1 cellular context compared by ENCODE assay signal in the genomic region with DNA sequence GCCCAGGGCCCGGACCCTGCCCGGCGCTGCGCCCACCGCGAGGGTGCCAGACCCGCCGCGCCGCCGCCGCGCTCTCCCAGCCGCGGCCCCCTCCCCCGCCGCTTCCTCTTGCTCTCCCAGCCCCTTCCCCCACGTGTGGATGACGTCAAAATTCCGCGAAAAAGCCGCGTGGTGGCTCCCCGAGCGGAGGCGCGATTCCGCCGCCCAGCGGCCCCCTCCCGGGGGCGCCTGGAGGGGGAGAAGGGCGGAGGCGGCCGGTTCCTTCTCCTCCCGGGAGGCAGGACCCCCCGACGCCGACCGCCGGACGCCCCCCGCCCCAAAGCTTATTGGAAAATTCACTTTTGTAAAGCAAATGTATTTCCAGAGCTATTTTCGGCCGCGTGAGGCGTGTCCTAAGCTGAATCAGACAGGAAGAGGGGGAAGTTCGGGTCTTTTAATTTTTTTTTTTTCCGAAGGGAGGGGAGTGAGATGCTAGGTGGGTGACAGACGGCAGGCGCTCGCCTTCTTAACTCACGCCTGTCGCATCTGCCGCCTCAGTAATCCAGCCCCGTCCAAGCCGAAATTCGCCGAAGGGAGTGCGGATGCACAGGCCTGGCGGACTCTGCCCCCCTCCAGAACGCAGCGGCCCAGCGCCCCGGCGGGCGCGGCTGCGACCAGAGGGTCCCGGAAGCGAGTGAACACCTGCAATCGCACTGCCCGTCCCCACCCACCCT.
A peak's percentile ranks its signal among the peaks of the same experiment; 100 is the strongest.
TF ChIP-seq lines count a peak whose summit lies in the region.

No MANE protein-coding gene starts in this region.

TF ChIP-seq in GM12878, 131 proteins besides CTCF, POLR2A, EP300 and RAD21 (continued from another document and continues in another):
- no peak for TF ChIP-seq CBX3 (IDR thresholded peaks at IDR 0.05; ENCODE audit: borderline replicate concordance, low read depth)
- TF ChIP-seq, protein P1, sequence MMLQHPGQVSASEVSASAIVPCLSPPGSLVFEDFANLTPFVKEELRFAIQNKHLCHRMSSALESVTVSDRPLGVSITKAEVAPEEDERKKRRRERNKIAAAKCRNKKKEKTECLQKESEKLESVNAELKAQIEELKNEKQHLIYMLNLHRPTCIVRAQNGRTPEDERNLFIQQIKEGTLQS (IDR thresholded peaks at IDR 0.05; ENCODE audit: borderline replicate concordance, extremely low read depth, low read depth, low read length), result no peak
- peak; percentile 34; the same call in 1 of the 2 replicates for TF ChIP-seq GABPA (IDR thresholded peaks at IDR 0.05; ENCODE audit: low read depth)
- no peak; the same call in 1 of the 2 replicates for TF ChIP-seq CHD1 (IDR thresholded peaks at IDR 0.05; ENCODE audit: low read depth, low read length)
- peak; percentile 35; the same call in 1 of the 2 replicates for TF ChIP-seq TCF3 (IDR thresholded peaks at IDR 0.05; ENCODE audit: borderline replicate concordance, insufficient read depth, low read depth, low read length)
- TF ChIP-seq, protein P2, sequence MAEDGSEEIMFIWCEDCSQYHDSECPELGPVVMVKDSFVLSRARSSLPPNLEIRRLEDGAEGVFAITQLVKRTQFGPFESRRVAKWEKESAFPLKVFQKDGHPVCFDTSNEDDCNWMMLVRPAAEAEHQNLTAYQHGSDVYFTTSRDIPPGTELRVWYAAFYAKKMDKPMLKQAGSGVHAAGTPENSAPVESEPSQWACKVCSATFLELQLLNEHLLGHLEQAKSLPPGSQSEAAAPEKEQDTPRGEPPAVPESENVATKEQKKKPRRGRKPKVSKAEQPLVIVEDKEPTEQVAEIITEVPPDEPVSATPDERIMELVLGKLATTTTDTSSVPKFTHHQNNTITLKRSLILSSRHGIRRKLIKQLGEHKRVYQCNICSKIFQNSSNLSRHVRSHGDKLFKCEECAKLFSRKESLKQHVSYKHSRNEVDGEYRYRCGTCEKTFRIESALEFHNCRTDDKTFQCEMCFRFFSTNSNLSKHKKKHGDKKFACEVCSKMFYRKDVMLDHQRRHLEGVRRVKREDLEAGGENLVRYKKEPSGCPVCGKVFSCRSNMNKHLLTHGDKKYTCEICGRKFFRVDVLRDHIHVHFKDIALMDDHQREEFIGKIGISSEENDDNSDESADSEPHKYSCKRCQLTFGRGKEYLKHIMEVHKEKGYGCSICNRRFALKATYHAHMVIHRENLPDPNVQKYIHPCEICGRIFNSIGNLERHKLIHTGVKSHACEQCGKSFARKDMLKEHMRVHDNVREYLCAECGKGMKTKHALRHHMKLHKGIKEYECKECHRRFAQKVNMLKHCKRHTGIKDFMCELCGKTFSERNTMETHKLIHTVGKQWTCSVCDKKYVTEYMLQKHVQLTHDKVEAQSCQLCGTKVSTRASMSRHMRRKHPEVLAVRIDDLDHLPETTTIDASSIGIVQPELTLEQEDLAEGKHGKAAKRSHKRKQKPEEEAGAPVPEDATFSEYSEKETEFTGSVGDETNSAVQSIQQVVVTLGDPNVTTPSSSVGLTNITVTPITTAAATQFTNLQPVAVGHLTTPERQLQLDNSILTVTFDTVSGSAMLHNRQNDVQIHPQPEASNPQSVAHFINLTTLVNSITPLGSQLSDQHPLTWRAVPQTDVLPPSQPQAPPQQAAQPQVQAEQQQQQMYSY (CRISPR knock-in tag; IDR thresholded peaks at IDR 0.05), result no peak
- TF ChIP-seq RBBP5 (conservative IDR thresholded peaks at IDR 0.05), result no peak
- TF ChIP-seq, protein P3, sequence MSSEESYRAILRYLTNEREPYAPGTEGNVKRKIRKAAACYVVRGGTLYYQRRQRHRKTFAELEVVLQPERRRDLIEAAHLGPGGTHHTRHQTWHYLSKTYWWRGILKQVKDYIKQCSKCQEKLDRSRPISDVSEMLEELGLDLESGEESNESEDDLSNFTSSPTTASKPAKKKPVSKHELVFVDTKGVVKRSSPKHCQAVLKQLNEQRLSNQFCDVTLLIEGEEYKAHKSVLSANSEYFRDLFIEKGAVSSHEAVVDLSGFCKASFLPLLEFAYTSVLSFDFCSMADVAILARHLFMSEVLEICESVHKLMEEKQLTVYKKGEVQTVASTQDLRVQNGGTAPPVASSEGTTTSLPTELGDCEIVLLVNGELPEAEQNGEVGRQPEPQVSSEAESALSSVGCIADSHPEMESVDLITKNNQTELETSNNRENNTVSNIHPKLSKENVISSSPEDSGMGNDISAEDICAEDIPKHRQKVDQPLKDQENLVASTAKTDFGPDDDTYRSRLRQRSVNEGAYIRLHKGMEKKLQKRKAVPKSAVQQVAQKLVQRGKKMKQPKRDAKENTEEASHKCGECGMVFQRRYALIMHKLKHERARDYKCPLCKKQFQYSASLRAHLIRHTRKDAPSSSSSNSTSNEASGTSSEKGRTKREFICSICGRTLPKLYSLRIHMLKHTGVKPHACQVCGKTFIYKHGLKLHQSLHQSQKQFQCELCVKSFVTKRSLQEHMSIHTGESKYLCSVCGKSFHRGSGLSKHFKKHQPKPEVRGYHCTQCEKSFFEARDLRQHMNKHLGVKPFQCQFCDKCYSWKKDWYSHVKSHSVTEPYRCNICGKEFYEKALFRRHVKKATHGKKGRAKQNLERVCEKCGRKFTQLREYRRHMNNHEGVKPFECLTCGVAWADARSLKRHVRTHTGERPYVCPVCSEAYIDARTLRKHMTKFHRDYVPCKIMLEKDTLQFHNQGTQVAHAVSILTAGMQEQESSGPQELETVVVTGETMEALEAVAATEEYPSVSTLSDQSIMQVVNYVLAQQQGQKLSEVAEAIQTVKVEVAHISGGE (CRISPR knock-in tag; IDR thresholded peaks at IDR 0.05), result no peak
- 0 out of 2 replicates have a peak, but pooled peaks have one; percentile 43 for TF ChIP-seq YY1 (IDR thresholded peaks at IDR 0.05; ENCODE audit: low read depth, low read length)
- peak; percentile 44; the same call in 1 of the 2 replicates for TF ChIP-seq NR2F1 (conservative IDR thresholded peaks at IDR 0.05)
- no peak for TF ChIP-seq SREBF1 (IDR thresholded peaks at IDR 0.05; ENCODE audit: low read length)
- no peak for TF ChIP-seq HDAC2 (IDR thresholded peaks at IDR 0.05)
- TF ChIP-seq CREB1 (IDR thresholded peaks at IDR 0.05; ENCODE audit: low read depth), result peak; percentile 94
- peak; percentile 78 for TF ChIP-seq NBN (IDR thresholded peaks at IDR 0.05)
- TF ChIP-seq RUNX3 (IDR thresholded peaks at IDR 0.05; ENCODE audit: low read length), result peak; percentile 34; the same call in 1 of the 2 replicates
- TF ChIP-seq FOS (IDR thresholded peaks at IDR 0.05; ENCODE audit: borderline replicate concordance, extremely low read depth, insufficient read length), result no peak
- peak in 1 of 2 experiments; percentile 32; a peak in 2 of 4 replicates for TF ChIP-seq ETV6 (conservative IDR thresholded peaks at IDR 0.05 in 1 of 2, IDR thresholded peaks at IDR 0.05 in 1 of 2; ENCODE audit: borderline replicate concordance in 1 of 2, low read depth in 1 of 2)
- TF ChIP-seq STAT3 (IDR thresholded peaks at IDR 0.05; ENCODE audit: low read depth, low read length), result no peak
- TF ChIP-seq NFIC (IDR thresholded peaks at IDR 0.05; ENCODE audit: low read depth, low read length), result no peak
- TF ChIP-seq, protein P4, sequence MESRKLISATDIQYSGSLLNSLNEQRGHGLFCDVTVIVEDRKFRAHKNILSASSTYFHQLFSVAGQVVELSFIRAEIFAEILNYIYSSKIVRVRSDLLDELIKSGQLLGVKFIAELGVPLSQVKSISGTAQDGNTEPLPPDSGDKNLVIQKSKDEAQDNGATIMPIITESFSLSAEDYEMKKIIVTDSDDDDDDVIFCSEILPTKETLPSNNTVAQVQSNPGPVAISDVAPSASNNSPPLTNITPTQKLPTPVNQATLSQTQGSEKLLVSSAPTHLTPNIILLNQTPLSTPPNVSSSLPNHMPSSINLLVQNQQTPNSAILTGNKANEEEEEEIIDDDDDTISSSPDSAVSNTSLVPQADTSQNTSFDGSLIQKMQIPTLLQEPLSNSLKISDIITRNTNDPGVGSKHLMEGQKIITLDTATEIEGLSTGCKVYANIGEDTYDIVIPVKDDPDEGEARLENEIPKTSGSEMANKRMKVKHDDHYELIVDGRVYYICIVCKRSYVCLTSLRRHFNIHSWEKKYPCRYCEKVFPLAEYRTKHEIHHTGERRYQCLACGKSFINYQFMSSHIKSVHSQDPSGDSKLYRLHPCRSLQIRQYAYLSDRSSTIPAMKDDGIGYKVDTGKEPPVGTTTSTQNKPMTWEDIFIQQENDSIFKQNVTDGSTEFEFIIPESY (IDR thresholded peaks at IDR 0.05), result no peak
- TF ChIP-seq, protein P5, sequence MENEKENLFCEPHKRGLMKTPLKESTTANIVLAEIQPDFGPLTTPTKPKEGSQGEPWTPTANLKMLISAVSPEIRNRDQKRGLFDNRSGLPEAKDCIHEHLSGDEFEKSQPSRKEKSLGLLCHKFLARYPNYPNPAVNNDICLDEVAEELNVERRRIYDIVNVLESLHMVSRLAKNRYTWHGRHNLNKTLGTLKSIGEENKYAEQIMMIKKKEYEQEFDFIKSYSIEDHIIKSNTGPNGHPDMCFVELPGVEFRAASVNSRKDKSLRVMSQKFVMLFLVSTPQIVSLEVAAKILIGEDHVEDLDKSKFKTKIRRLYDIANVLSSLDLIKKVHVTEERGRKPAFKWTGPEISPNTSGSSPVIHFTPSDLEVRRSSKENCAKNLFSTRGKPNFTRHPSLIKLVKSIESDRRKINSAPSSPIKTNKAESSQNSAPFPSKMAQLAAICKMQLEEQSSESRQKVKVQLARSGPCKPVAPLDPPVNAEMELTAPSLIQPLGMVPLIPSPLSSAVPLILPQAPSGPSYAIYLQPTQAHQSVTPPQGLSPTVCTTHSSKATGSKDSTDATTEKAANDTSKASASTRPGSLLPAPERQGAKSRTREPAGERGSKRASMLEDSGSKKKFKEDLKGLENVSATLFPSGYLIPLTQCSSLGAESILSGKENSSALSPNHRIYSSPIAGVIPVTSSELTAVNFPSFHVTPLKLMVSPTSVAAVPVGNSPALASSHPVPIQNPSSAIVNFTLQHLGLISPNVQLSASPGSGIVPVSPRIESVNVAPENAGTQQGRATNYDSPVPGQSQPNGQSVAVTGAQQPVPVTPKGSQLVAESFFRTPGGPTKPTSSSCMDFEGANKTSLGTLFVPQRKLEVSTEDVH (IDR thresholded peaks at IDR 0.05; ENCODE audit: low read depth, partially characterized antibody), result peak; percentile 99
- peak; percentile 59 for TF ChIP-seq RELA (IDR thresholded peaks at IDR 0.05; ENCODE audit: borderline replicate concordance, partially characterized antibody)
- peak; percentile 81; the same call in 1 of the 2 replicates for TF ChIP-seq DPF2 (IDR thresholded peaks at IDR 0.05)
- TF ChIP-seq RAD51 (IDR thresholded peaks at IDR 0.05), result peak; percentile 18; the same call in 1 of the 2 replicates
- peak; percentile 14 for TF ChIP-seq SP1 (IDR thresholded peaks at IDR 0.05; ENCODE audit: low read depth, low read length)
- TF ChIP-seq RB1 (IDR thresholded peaks at IDR 0.05; ENCODE audit: borderline replicate concordance), result peak; percentile 24; the same call in 1 of the 2 replicates
- 0 out of 2 replicates have a peak, but pooled peaks have one; percentile 45 for TF ChIP-seq BACH1 (IDR thresholded peaks at IDR 0.05; ENCODE audit: borderline replicate concordance)
- TF ChIP-seq MYB (IDR thresholded peaks at IDR 0.05; ENCODE audit: borderline replicate concordance, low read depth, low read length), result no peak
- TF ChIP-seq, protein P6, sequence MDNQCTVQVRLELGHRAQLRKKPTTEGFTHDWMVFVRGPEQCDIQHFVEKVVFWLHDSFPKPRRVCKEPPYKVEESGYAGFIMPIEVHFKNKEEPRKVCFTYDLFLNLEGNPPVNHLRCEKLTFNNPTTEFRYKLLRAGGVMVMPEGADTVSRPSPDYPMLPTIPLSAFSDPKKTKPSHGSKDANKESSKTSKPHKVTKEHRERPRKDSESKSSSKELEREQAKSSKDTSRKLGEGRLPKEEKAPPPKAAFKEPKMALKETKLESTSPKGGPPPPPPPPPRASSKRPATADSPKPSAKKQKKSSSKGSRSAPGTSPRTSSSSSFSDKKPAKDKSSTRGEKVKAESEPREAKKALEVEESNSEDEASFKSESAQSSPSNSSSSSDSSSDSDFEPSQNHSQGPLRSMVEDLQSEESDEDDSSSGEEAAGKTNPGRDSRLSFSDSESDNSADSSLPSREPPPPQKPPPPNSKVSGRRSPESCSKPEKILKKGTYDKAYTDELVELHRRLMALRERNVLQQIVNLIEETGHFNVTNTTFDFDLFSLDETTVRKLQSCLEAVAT (IDR thresholded peaks at IDR 0.05), result no peak; the same call in none of the 2 replicates
- TF ChIP-seq NRF1 (conservative IDR thresholded peaks at IDR 0.05; ENCODE audit: low read depth, low read length), result no peak
- TF ChIP-seq SMC3 (IDR thresholded peaks at IDR 0.05; ENCODE audit: borderline replicate concordance, low read length), result peak; percentile 12; the same call in 1 of the 2 replicates
- TF ChIP-seq MEF2A (IDR thresholded peaks at IDR 0.05; ENCODE audit: insufficient read depth, low read depth, low read length), result 0 out of 2 replicates have a peak, but pooled peaks have one; percentile 25
- peak; percentile 25; the same call in 1 of the 2 replicates for TF ChIP-seq EED (IDR thresholded peaks at IDR 0.05; ENCODE audit: low read depth)
- TF ChIP-seq FOXM1 (IDR thresholded peaks at IDR 0.05; ENCODE audit: low read depth, low read length), result peak; percentile 39; the same call in 1 of the 2 replicates
- TF ChIP-seq, protein P7, sequence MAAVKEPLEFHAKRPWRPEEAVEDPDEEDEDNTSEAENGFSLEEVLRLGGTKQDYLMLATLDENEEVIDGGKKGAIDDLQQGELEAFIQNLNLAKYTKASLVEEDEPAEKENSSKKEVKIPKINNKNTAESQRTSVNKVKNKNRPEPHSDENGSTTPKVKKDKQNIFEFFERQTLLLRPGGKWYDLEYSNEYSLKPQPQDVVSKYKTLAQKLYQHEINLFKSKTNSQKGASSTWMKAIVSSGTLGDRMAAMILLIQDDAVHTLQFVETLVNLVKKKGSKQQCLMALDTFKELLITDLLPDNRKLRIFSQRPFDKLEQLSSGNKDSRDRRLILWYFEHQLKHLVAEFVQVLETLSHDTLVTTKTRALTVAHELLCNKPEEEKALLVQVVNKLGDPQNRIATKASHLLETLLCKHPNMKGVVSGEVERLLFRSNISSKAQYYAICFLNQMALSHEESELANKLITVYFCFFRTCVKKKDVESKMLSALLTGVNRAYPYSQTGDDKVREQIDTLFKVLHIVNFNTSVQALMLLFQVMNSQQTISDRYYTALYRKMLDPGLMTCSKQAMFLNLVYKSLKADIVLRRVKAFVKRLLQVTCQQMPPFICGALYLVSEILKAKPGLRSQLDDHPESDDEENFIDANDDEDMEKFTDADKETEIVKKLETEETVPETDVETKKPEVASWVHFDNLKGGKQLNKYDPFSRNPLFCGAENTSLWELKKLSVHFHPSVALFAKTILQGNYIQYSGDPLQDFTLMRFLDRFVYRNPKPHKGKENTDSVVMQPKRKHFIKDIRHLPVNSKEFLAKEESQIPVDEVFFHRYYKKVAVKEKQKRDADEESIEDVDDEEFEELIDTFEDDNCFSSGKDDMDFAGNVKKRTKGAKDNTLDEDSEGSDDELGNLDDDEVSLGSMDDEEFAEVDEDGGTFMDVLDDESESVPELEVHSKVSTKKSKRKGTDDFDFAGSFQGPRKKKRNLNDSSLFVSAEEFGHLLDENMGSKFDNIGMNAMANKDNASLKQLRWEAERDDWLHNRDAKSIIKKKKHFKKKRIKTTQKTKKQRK (IDR thresholded peaks at IDR 0.05; ENCODE audit: low read depth, low read length), result no peak
- TF ChIP-seq, protein P8, sequence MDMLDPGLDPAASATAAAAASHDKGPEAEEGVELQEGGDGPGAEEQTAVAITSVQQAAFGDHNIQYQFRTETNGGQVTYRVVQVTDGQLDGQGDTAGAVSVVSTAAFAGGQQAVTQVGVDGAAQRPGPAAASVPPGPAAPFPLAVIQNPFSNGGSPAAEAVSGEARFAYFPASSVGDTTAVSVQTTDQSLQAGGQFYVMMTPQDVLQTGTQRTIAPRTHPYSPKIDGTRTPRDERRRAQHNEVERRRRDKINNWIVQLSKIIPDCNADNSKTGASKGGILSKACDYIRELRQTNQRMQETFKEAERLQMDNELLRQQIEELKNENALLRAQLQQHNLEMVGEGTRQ (IDR thresholded peaks at IDR 0.05; ENCODE audit: borderline replicate concordance, low read depth, low read length), result peak; percentile 32; the same call in 1 of the 2 replicates
- TF ChIP-seq STAT1 (conservative IDR thresholded peaks at IDR 0.05), result 0 out of 2 replicates have a peak, but pooled peaks have one; percentile 58
- TF ChIP-seq ZNF207 (IDR thresholded peaks at IDR 0.05; ENCODE audit: borderline replicate concordance), result peak; percentile 57; the same call in 1 of the 2 replicates
- TF ChIP-seq TARDBP (IDR thresholded peaks at IDR 0.05; ENCODE audit: borderline replicate concordance), result no peak
